25 cellular contexts compared by ENCODE assay signal in genomic region chr16:75052481-75053211, GRCh38. TPM values are rescaled to one million over a fixed set of nuclear protein-coding genes. Genes with fewer than 3 reads are reported as not detected.
A peak's percentile ranks its signal among the peaks of the same experiment; 100 is the strongest.
DNase-seq lines count a peak whose midpoint lies in the region; ATAC-seq and TF ChIP-seq lines count a peak whose summit lies in the region.
"Had no signal": no experiment of that assay in that cellular context is flagged by ENCODE, and none has a peak within 500 bp of the region (broad histone marks: within the 10 kb centered on the region; RNA-seq: fewer than 3 reads in every experiment).

No MANE protein-coding gene starts in this region.

- intact Hi-C loops in IMR-90 (cut with micrococcal nuclease) = no loop called here

- H3K79me1 ChIP-seq in IMR-90 (ENCODE audit: low read depth in 1 of 2, low read length in 2 of 2) = peaks cover 51 to 72% of the 10 kb centered on the region in 2 experiments

- H2AK5ac ChIP-seq in IMR-90 (ENCODE audit: low read depth, low read length) = no peak overlapping the region

- peaks cover 2% of the 10 kb centered on the region; the same call in 1 of the 2 replicates for H3K36me3 ChIP-seq in IMR-90 (ENCODE audit: control insufficient read depth, insufficient read depth, low read length)
- H3K36me3 ChIP-seq: neutrophil, thoracic aorta had no signal

- no peak for TF ChIP-seq RAD21 in IMR-90 (IDR thresholded peaks at IDR 0.05; ENCODE audit: low read length)

- peak; percentile 16 for DNase-seq in DMS53 (lab: John Stamatoyannopoulos, UW)
- no peak for DNase-seq in DMS53 treated with DMSO at 0.1 percent for 48 hours (lab: John Stamatoyannopoulos, UW; ENCODE audit: unreplicated experiment)
- no peak for DNase-seq in IMR-90
- DNase-seq in endothelial cell (ENCODE audit: low spot score) = no peak
- DNase-seq in progenitor cell of endocrine pancreas (ENCODE audit: low spot score, unreplicated experiment) = no peak
- no peak for DNase-seq in dedifferentiated amniotic fluid mesenchymal stem cell (ENCODE audit: extremely low spot score)
- no peak for DNase-seq in superior temporal gyrus (ENCODE audit: extremely low spot score)
- DNase-seq: activated CD4-positive, alpha-beta memory T cell treated with anti-CD3 and anti-CD28 coated beads for 36 hours; activated CD8-positive, alpha-beta memory T cell treated with anti-CD3 and anti-CD28 coated beads, Interleukin-2, amount 50 U/mL, for 48 hours; aorta; HFFc6; mesenchymal stem cell; NCI-H1105 treated with DMSO at 0.1 percent for 48 hours; NCI-H1930; NCI-H748 treated with DMSO at 0.1 percent for 48 hours; stimulated activated naive CD8-positive, alpha-beta T cell treated with anti-CD3 and anti-CD28 coated beads, Interleukin-15, Interleukin-2, amounts not matched to agents 100 U/mL and 50 U/mL, for 24 hours had no signal

- no peaks in the 10 kb centered on the region for H3K27me3 ChIP-seq in IMR-90 (ENCODE audit: control insufficient read depth, insufficient read depth, low read length)
- H3K27me3 ChIP-seq: neutrophil had no signal

- no peak overlapping the region for H3K4me3 ChIP-seq in IMR-90 (ENCODE audit: insufficient read depth, low read depth, low read length)
- H3K4me3 ChIP-seq: coronary artery, SK-N-MC, thoracic aorta had no signal

- H3K27ac Mint-ChIP-seq in endothelial cell (ENCODE audit: unreplicated experiment) (no peak overlapping the region), progenitor cell of endocrine pancreas (peak overlapping the region; percentile 41)
- H3K27ac Mint-ChIP-seq: activated CD4-positive, alpha-beta memory T cell treated with anti-CD3 and anti-CD28 coated beads for 36 hours; activated naive CD4-positive, alpha-beta T cell treated with anti-CD3 and anti-CD28 coated beads, Interleukin-2, amount 50 U/mL, for 24 hours; HFFc6; IgD-negative memory B cell had no signal

- H3K27ac ChIP-seq in IMR-90 (ENCODE audit: insufficient read depth, low read length) = no peak overlapping the region
- H3K27ac ChIP-seq: coronary artery, neutrophil, RWPE1, SK-N-MC, thoracic aorta had no signal

- no CpG with 5 or more reads among the region's 6 CpGs for WGBS in IMR-90 (ENCODE audit: extremely low coverage in 2 of 2, insufficient read length in 1 of 2), 2 experiments

- H3K36me3 Mint-ChIP-seq in endothelial cell (ENCODE audit: low read depth, unreplicated experiment) (peaks cover 15% of the 10 kb centered on the region), progenitor cell of endocrine pancreas (ENCODE audit: insufficient read depth) (peaks cover 8% of the 10 kb centered on the region)
- H3K36me3 Mint-ChIP-seq: activated CD4-positive, alpha-beta memory T cell treated with anti-CD3 and anti-CD28 coated beads for 36 hours; activated naive CD4-positive, alpha-beta T cell treated with anti-CD3 and anti-CD28 coated beads, Interleukin-2, amount 50 U/mL, for 24 hours; IgD-negative memory B cell had no signal

- in situ Hi-C loops in IMR-90 (cut with MboI; ENCODE audit: low sequenced_read_pairs) = no loop called here

- H4K5ac ChIP-seq in IMR-90 (ENCODE audit: low read depth, low read length) = no peak overlapping the region

- peaks cover 40% of the 10 kb centered on the region for H4K20me1 ChIP-seq in IMR-90 (ENCODE audit: insufficient read depth, low read length)

- H3K9me3 Mint-ChIP-seq in endothelial cell (ENCODE audit: unreplicated experiment) (no peaks in the 10 kb centered on the region), progenitor cell of endocrine pancreas (ENCODE audit: low read depth) (peaks cover 5% of the 10 kb centered on the region)
- H3K9me3 Mint-ChIP-seq: activated CD4-positive, alpha-beta memory T cell treated with anti-CD3 and anti-CD28 coated beads for 36 hours; activated naive CD4-positive, alpha-beta T cell treated with anti-CD3 and anti-CD28 coated beads, Interleukin-2, amount 50 U/mL, for 24 hours; IgD-negative memory B cell had no signal

- H2BK120ac ChIP-seq in IMR-90 (ENCODE audit: low read depth, low read length) = no peak overlapping the region

- H2AFZ ChIP-seq in IMR-90 (replicated peaks; ENCODE audit: low read length, poor library complexity) = peak overlapping the region; percentile 35

- BruUV-seq in IMR-90 (replicated peaks; lab: Mats Ljungman, UMichigan) = no TSS peak

- no peak for TF ChIP-seq CTCF in IMR-90 (conservative IDR thresholded peaks at IDR 0.05; ENCODE audit: low read depth, low read length)
- no peak for TF ChIP-seq CTCF in endothelial cell (IDR thresholded peaks at IDR 0.05; ENCODE audit: unreplicated experiment)
- peak; percentile 8 for TF ChIP-seq CTCF in progenitor cell of endocrine pancreas (IDR thresholded peaks at IDR 0.05; ENCODE audit: unreplicated experiment)

- H3K4me2 ChIP-seq in IMR-90 (ENCODE audit: low read depth, low read length) = no peak overlapping the region

- no peak overlapping the region for H3K56ac ChIP-seq in IMR-90 (ENCODE audit: extremely low read depth, insufficient read depth, low read length)

- H2BK15ac ChIP-seq in IMR-90 (ENCODE audit: low read depth, low read length) = no peak overlapping the region

- H3K4me1 Mint-ChIP-seq in endothelial cell (ENCODE audit: unreplicated experiment) (peaks cover 55% of the 10 kb centered on the region), progenitor cell of endocrine pancreas (ENCODE audit: low read depth) (peaks cover 19% of the 10 kb centered on the region)
- H3K4me1 Mint-ChIP-seq: activated naive CD4-positive, alpha-beta T cell treated with anti-CD3 and anti-CD28 coated beads, Interleukin-2, amount 50 U/mL, for 24 hours; IgD-negative memory B cell had no signal

- no peak overlapping the region for H3K14ac ChIP-seq in IMR-90 (replicated peaks; ENCODE audit: low read depth, low read length)

- no peak overlapping the region for H2AK9ac ChIP-seq in IMR-90 (replicated peaks; ENCODE audit: low read depth, low read length, poor library complexity)

- ATAC-seq in IMR-90 (ENCODE audit: low read depth) (no peak), GM21786 (IDR thresholded peaks at IDR 0.05; ENCODE audit: unreplicated experiment) (no peak)
- ATAC-seq: activated CD4-positive, CD25-positive, alpha-beta regulatory T cell treated with anti-CD3 and anti-CD28 coated beads, Interleukin-2, amount 50 U/mL, for 24 hours; stimulated activated naive CD8-positive, alpha-beta T cell treated with anti-CD3 and anti-CD28 coated beads, Interleukin-15, Interleukin-2, amounts not matched to agents 100 U/mL and 50 U/mL, for 24 hours had no signal

- peaks cover 7% of the 10 kb centered on the region for H3K9me1 ChIP-seq in IMR-90 (ENCODE audit: insufficient read depth, low read length)

- H3K9ac ChIP-seq in IMR-90 (ENCODE audit: low read depth, low read length) = no peak overlapping the region

- CTCF ChIA-PET in IMR-90 (lab: Yijun Ruan, JAX) = no interaction called here

- H4K91ac ChIP-seq in IMR-90 (ENCODE audit: insufficient read depth, low read depth, low read length) = no peak overlapping the region

- H3K4me3 Mint-ChIP-seq in endothelial cell (ENCODE audit: unreplicated experiment) (peak overlapping the region; percentile 29), progenitor cell of endocrine pancreas (ENCODE audit: low read depth) (no peak overlapping the region)
- H3K4me3 Mint-ChIP-seq: activated CD4-positive, alpha-beta memory T cell treated with anti-CD3 and anti-CD28 coated beads for 36 hours; activated naive CD4-positive, alpha-beta T cell treated with anti-CD3 and anti-CD28 coated beads, Interleukin-2, amount 50 U/mL, for 24 hours; HFFc6; IgD-negative memory B cell had no signal

- peaks cover 2% of the 10 kb centered on the region for H3K4me1 ChIP-seq in IMR-90 (ENCODE audit: control insufficient read depth, insufficient read depth, low read length)

- no peak overlapping the region for H3K23ac ChIP-seq in IMR-90 (ENCODE audit: low read depth, low read length)

- no peak overlapping the region for H2BK20ac ChIP-seq in IMR-90 (ENCODE audit: low read depth, low read length)

- no peak overlapping the region for H3K18ac ChIP-seq in IMR-90 (ENCODE audit: low read depth, low read length)

- H2BK5ac ChIP-seq in IMR-90 (ENCODE audit: low read depth, low read length, poor library complexity, severe bottlenecking) = no peak overlapping the region

- no peak overlapping the region for H3K4ac ChIP-seq in IMR-90 (ENCODE audit: low read depth, low read length)

- no peak for TF ChIP-seq POLR2A in IMR-90 (IDR thresholded peaks at IDR 0.05; ENCODE audit: low read depth, low read length)

- no peak overlapping the region for H4K8ac ChIP-seq in IMR-90 (ENCODE audit: low read depth in 2 of 2, low read length in 2 of 2)

- POLR2A ChIA-PET in IMR-90 (lab: Charles Lee; ENCODE audit: unreplicated experiment) = no interaction called here

- no peaks in the 10 kb centered on the region; the same call in 1 of the 2 replicates for H3K9me3 ChIP-seq in IMR-90 (ENCODE audit: control insufficient read depth, insufficient read depth, low read length)
- H3K9me3 ChIP-seq: neutrophil, thoracic aorta had no signal

- dilution Hi-C loops in IMR-90 (cut with HindIII; ENCODE audit: low sequenced_read_pairs, unreplicated experiment) = no loop called here

- H3K27me3 Mint-ChIP-seq in endothelial cell (ENCODE audit: unreplicated experiment) (peaks cover 10% of the 10 kb centered on the region), progenitor cell of endocrine pancreas (no peaks in the 10 kb centered on the region)
- H3K27me3 Mint-ChIP-seq: activated CD4-positive, alpha-beta memory T cell treated with anti-CD3 and anti-CD28 coated beads for 36 hours; activated naive CD4-positive, alpha-beta T cell treated with anti-CD3 and anti-CD28 coated beads, Interleukin-2, amount 50 U/mL, for 24 hours; IgD-negative memory B cell had no signal

TF ChIP-seq in IMR-90, 13 proteins besides CTCF, POLR2A, EP300 and RAD21 (continues in another document):
- no peak for TF ChIP-seq MAZ (IDR thresholded peaks at IDR 0.05; ENCODE audit: borderline replicate concordance, low read depth, low read length)
- no peak for TF ChIP-seq NFE2L2 (IDR thresholded peaks at IDR 0.05; ENCODE audit: low read depth, low read length)
- TF ChIP-seq BHLHE40 (IDR thresholded peaks at IDR 0.05; ENCODE audit: low read depth, low read length) = no peak
- TF ChIP-seq ELK1 (IDR thresholded peaks at IDR 0.05; ENCODE audit: borderline replicate concordance, low read depth, low read length) = no peak
- no peak for TF ChIP-seq RCOR1 (IDR thresholded peaks at IDR 0.05; ENCODE audit: insufficient replicate concordance, low read length)

RNA-seq across cellular contexts. Expression of gene ZNRF1, which starts 53.8 kb away (rescaled TPM):
- total RNA-seq in IMR-90 (2012; rRNA removed) (8.2 and 9.7 TPM in 2 replicates), endothelial cell (ENCODE audit: unreplicated experiment) (115 TPM), progenitor cell of endocrine pancreas (66.1 and 71.6 TPM in 2 replicates)
- polyA plus RNA-seq in IMR-90 (2012; rRNA removed) = 20.7 and 24.9 TPM in 2 replicates
- polyA plus RNA-seq in IMR-90 (2012; cell fraction: cytosol; rRNA removed) = 20.3 and 39.9 TPM in 2 replicates
- 46.3 and 57.6 TPM in 2 replicates for polyA plus RNA-seq in IMR-90 (2012; cell fraction: nucleus; rRNA removed; ENCODE audit: low replicate concordance)
- polyA plus RNA-seq: IgD-negative memory B cell had no signal
